29 cellular contexts compared by ENCODE assay signal in genomic region chr6:49468042-49468441, GRCh38. TPM values are rescaled to one million over a fixed set of nuclear protein-coding genes. Genes with fewer than 3 reads are reported as not detected.
"Had no signal": no experiment of that assay in that cellular context is flagged by ENCODE, and none has a peak within 500 bp of the region (broad histone marks: within the 10 kb centered on the region; RNA-seq: fewer than 3 reads in every experiment).

No MANE protein-coding gene starts in this region.

- H3K27ac Mint-ChIP-seq: naive thymus-derived CD4-positive, alpha-beta T cell; nephron progenitor cell; stimulated activated naive B cell treated with anti-CD40 and anti-IgM and Interleukin-4, amounts not matched to agents 10 μg/mL and 1 μg/mL and 100 μg/mL, for 72 hours; stimulated activated naive CD8-positive, alpha-beta T cell treated with anti-CD3 and anti-CD28 coated beads, Interleukin-15, amount 100 ng/mL, for 72 hours had no signal

- H3K27me3 Mint-ChIP-seq: naive thymus-derived CD4-positive, alpha-beta T cell; stimulated activated naive B cell treated with anti-CD40 and anti-IgM and Interleukin-4, amounts not matched to agents 10 μg/mL and 1 μg/mL and 100 μg/mL, for 72 hours; stimulated activated naive CD8-positive, alpha-beta T cell treated with anti-CD3 and anti-CD28 coated beads, Interleukin-15, amount 100 ng/mL, for 72 hours had no signal

- DNase-seq: effector CD4-positive, alpha-beta T cell; foreskin melanocyte; head of caudate nucleus; kidney; left colon; left ventricle myocardium superior; naive thymus-derived CD4-positive, alpha-beta T cell; nephron progenitor cell; psoas muscle; retina; right lobe of liver; spleen; stimulated activated CD4-positive, alpha-beta T cell treated with anti-CD3 and anti-CD28 coated beads, Interleukin-15, amount 100 ng/mL, for 24 hours; stimulated activated CD4-positive, alpha-beta T cell treated with anti-CD3 and anti-CD28 coated beads, Interleukin-1b, Interleukin-23, amount 100 ng/mL, for 48 hours; stimulated activated CD4-positive, alpha-beta T cell treated with anti-CD3 and anti-CD28 coated beads, Interleukin-4, amount 100 ng/mL, for 4 hours; stimulated activated naive B cell treated with anti-CD40 and anti-IgM and Interleukin-4, amounts not matched to agents 10 μg/mL and 1 μg/mL and 100 μg/mL, for 72 hours; stimulated activated naive CD8-positive, alpha-beta T cell treated with anti-CD3 and anti-CD28 coated beads, Interleukin-15, amount 100 ng/mL, for 72 hours; substantia nigra; trophoblast cell had no signal

- H3K4me3 ChIP-seq: coronary artery, hepatocyte, psoas muscle, right lobe of liver, spleen, thoracic aorta had no signal

- H3K9me3 ChIP-seq: neutrophil, psoas muscle, right lobe of liver, spleen, thoracic aorta had no signal

- H3K36me3 ChIP-seq: thoracic aorta had no signal

- H3K4me3 Mint-ChIP-seq: naive thymus-derived CD4-positive, alpha-beta T cell; nephron progenitor cell; stimulated activated naive B cell treated with anti-CD40 and anti-IgM and Interleukin-4, amounts not matched to agents 10 μg/mL and 1 μg/mL and 100 μg/mL, for 72 hours; stimulated activated naive CD8-positive, alpha-beta T cell treated with anti-CD3 and anti-CD28 coated beads, Interleukin-15, amount 100 ng/mL, for 72 hours had no signal

- H3K27ac ChIP-seq: coronary artery, hepatocyte, neutrophil, psoas muscle, right lobe of liver, spleen, thoracic aorta had no signal

- H3K27me3 ChIP-seq: hepatocyte, neutrophil, right lobe of liver, spleen had no signal

- H3K9me3 Mint-ChIP-seq: naive thymus-derived CD4-positive, alpha-beta T cell; nephron progenitor cell; stimulated activated naive B cell treated with anti-CD40 and anti-IgM and Interleukin-4, amounts not matched to agents 10 μg/mL and 1 μg/mL and 100 μg/mL, for 72 hours; stimulated activated naive CD8-positive, alpha-beta T cell treated with anti-CD3 and anti-CD28 coated beads, Interleukin-15, amount 100 ng/mL, for 72 hours had no signal

RNA-seq across cellular contexts. Expression of gene GLYATL3, which starts 31.7 kb away (rescaled TPM):
- total RNA-seq: dermis microvascular lymphatic vessel endothelial cell; hepatocyte; kidney; left ventricle myocardium superior; lung microvascular endothelial cell; mesenteric fat pad; mononuclear cell; naive thymus-derived CD4-positive, alpha-beta T cell; osteoblast; psoas muscle; spleen; thoracic aorta; urinary bladder had no signal
